ENCODE assay signal across 24 cellular contexts in the genomic region with DNA sequence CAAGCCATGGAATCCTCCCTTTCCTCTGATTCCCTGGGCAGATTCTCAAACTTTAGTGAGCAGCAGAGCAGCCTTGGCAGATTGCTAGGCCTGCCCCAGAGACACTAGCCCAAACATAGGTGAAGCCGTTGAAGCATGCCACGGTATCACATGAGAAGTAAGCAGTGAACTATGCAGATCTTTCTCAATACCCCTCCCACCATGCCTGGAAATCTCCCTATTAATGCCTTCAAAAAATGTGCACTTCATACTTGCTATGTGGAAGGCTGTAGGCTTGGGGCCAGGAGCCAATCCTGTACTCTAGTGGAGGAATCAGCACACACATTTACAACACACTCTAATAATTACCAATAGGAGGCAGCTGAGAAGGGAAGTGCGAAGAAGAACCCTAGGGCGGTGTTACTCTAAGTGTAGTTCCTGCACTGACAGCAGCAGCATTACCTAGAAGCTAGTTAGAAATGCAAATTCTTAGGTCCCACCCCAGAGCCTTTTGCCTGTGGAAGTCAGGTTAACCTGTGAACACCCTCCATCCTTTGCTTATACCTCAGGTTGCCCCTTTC.
DNase-seq lines count a peak whose midpoint lies in the region; ATAC-seq and TF ChIP-seq lines count a peak whose summit lies in the region.
"Had no signal": no experiment of that assay in that cellular context is flagged by ENCODE, and none has a peak within 500 bp of the region (broad histone marks: within the 10 kb centered on the region; RNA-seq: fewer than 3 reads in every experiment).

No MANE protein-coding gene starts in this region.

- H3K9me3 Mint-ChIP-seq in WTC11 (peaks cover 23% of the 10 kb centered on the region), endodermal cell (no peaks in the 10 kb centered on the region)

- peaks cover 4% of the 10 kb centered on the region for H3K27me3 ChIP-seq in endodermal cell (ENCODE audit: control insufficient read depth, insufficient read depth, low read length, poor library complexity, severe bottlenecking)

- no peak overlapping the region for H3K4me3 ChIP-seq in endodermal cell (ENCODE audit: low read length)
- H3K4me3 ChIP-seq: SJCRH30 had no signal

- H3K4me1 Mint-ChIP-seq in WTC11, result no peaks in the 10 kb centered on the region
- no peaks in the 10 kb centered on the region for H3K4me1 Mint-ChIP-seq in endodermal cell
- H3K4me1 Mint-ChIP-seq: B cell, CD14-positive monocyte had no signal

- ATAC-seq in WTC11 (peak; percentile 36; the same call in 1 of the 2 replicates), omental fat pad (ENCODE audit: low FRiP score) (peak; percentile 88)
- ATAC-seq: HepG2, PC-3 had no signal

- no peak overlapping the region for H3K9ac ChIP-seq in endodermal cell (ENCODE audit: extremely low read depth, low read length, poor library complexity, severe bottlenecking)

- H3K4me3 Mint-ChIP-seq in WTC11, result no peak overlapping the region
- no peak overlapping the region for H3K4me3 Mint-ChIP-seq in endodermal cell
- H3K4me3 Mint-ChIP-seq: B cell, CD14-positive monocyte had no signal

- no peaks in the 10 kb centered on the region for H3K36me3 ChIP-seq in endodermal cell (ENCODE audit: control insufficient read depth, insufficient read depth, low read length)
- H3K36me3 ChIP-seq: SJCRH30 had no signal

- H3K27me3 Mint-ChIP-seq in WTC11 (ENCODE audit: low read depth) (no peaks in the 10 kb centered on the region), endodermal cell (ENCODE audit: insufficient read depth) (peaks cover 39% of the 10 kb centered on the region)

- CTCF ChIA-PET in WTC11 (lab: Charles Lee), result interaction anchor here (1.2 kb wide), 1 partner anchor 27 kb away, joined by 4 read pairs; no protein-coding TSS in a partner anchor

- no peaks in the 10 kb centered on the region for H3K9me3 ChIP-seq in endodermal cell (ENCODE audit: control insufficient read depth, low read length)
- H3K9me3 ChIP-seq: SJCRH30 had no signal

- POLR2A ChIA-PET in WTC11 (lab: Charles Lee), result no interaction called here

- H3K36me3 Mint-ChIP-seq in WTC11, result no peaks in the 10 kb centered on the region
- no peaks in the 10 kb centered on the region for H3K36me3 Mint-ChIP-seq in endodermal cell (ENCODE audit: low read depth)
- H3K36me3 Mint-ChIP-seq: CD14-positive monocyte had no signal

- no peak for DNase-seq in WTC11 (ENCODE audit: low spot score)
- no peak for DNase-seq in endodermal cell
- DNase-seq in kidney glomerular epithelial cell (lab: John Stamatoyannopoulos, UW), result peak; percentile 6
- no peak for DNase-seq in omental fat pad (ENCODE audit: low spot score)
- DNase-seq in HCEC 1CT, result no peak
- no peak for DNase-seq in SW 1271 (lab: John Stamatoyannopoulos, UW)
- DNase-seq in posterior cingulate gyrus, result no peak
- DNase-seq in NCI-H2196 (lab: John Stamatoyannopoulos, UW; ENCODE audit: unreplicated experiment), result no peak
- DNase-seq: Calu3; DMS153; DND-41; MV-4-11; NCI-H1105; NCI-H146; NCI-H1930; NCI-H2107; NCI-H446 treated with DMSO at 0.1 percent for 48 hours; NCI-H82; NK-92 treated with Interleukin-12 subunit alpha and Interleukin-12 subunit beta, amount 100 ng/mL, for 24 hours; PC-3 had no signal

- H3K27ac ChIP-seq in endodermal cell (ENCODE audit: low read depth, low read length), result no peak overlapping the region
- H3K27ac ChIP-seq: SJCRH30 had no signal

- intact Hi-C loops in posterior cingulate gyrus (cut with DNase I), result no loop called here

- H3K27ac Mint-ChIP-seq in WTC11 (no peak overlapping the region), endodermal cell (no peak overlapping the region)
- H3K27ac Mint-ChIP-seq: B cell, CD14-positive monocyte had no signal

- TF ChIP-seq CTCF in WTC11 (IDR thresholded peaks at IDR 0.05) (no peak), endodermal cell (conservative IDR thresholded peaks at IDR 0.05) (peak; percentile 10), omental fat pad (IDR thresholded peaks at IDR 0.05) (no peak)

- H3K4me1 ChIP-seq in endodermal cell (ENCODE audit: control insufficient read depth, insufficient read depth, low read length), result no peaks in the 10 kb centered on the region
- H3K4me1 ChIP-seq: SJCRH30 had no signal

- 88% methylated on average over 4 of the region's 4 CpGs; no CpG with 5 or more reads in 1 of the 2 experiments for WGBS in endodermal cell (ENCODE audit: insufficient coverage in 1 of 2, insufficient read length in 1 of 2), 2 experiments

TF ChIP-seq in WTC11, 78 proteins besides CTCF, POLR2A, EP300 and RAD21:
- TF ChIP-seq, protein P1, sequence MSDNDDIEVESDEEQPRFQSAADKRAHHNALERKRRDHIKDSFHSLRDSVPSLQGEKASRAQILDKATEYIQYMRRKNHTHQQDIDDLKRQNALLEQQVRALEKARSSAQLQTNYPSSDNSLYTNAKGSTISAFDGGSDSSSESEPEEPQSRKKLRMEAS (CRISPR knock-in tag; IDR thresholded peaks at IDR 0.05), result no peak
- no peak for TF ChIP-seq NR3C1 (CRISPR knock-in tag; conservative IDR thresholded peaks at IDR 0.05; ENCODE audit: low read depth)
- TF ChIP-seq MXD4 (CRISPR knock-in tag; IDR thresholded peaks at IDR 0.05; ENCODE audit: borderline replicate concordance), result no peak
- TF ChIP-seq SOX15 (CRISPR knock-in tag; IDR thresholded peaks at IDR 0.05), result no peak
- TF ChIP-seq, protein P2, sequence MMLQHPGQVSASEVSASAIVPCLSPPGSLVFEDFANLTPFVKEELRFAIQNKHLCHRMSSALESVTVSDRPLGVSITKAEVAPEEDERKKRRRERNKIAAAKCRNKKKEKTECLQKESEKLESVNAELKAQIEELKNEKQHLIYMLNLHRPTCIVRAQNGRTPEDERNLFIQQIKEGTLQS (CRISPR knock-in tag; conservative IDR thresholded peaks at IDR 0.05), result no peak
- TF ChIP-seq, protein P3, sequence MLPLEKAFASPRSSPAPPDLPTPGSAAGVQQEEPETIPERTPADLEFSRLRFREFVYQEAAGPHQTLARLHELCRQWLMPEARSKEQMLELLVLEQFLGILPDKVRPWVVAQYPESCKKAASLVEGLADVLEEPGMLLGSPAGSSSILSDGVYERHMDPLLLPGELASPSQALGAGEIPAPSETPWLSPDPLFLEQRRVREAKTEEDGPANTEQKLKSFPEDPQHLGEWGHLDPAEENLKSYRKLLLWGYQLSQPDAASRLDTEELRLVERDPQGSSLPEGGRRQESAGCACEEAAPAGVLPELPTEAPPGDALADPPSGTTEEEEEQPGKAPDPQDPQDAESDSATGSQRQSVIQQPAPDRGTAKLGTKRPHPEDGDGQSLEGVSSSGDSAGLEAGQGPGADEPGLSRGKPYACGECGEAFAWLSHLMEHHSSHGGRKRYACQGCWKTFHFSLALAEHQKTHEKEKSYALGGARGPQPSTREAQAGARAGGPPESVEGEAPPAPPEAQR (CRISPR knock-in tag; IDR thresholded peaks at IDR 0.05), result no peak
- TF ChIP-seq, protein P4, sequence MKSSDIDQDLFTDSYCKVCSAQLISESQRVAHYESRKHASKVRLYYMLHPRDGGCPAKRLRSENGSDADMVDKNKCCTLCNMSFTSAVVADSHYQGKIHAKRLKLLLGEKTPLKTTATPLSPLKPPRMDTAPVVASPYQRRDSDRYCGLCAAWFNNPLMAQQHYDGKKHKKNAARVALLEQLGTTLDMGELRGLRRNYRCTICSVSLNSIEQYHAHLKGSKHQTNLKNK (CRISPR knock-in tag; IDR thresholded peaks at IDR 0.05), result no peak
- no peak for TF ChIP-seq TEAD1 (CRISPR knock-in tag; IDR thresholded peaks at IDR 0.05)
- no peak for TF ChIP-seq FOXP1 (CRISPR knock-in tag; IDR thresholded peaks at IDR 0.05; ENCODE audit: borderline replicate concordance)
- no peak for TF ChIP-seq GTF2I (CRISPR knock-in tag; conservative IDR thresholded peaks at IDR 0.05)
- TF ChIP-seq KAT7 (CRISPR knock-in tag; IDR thresholded peaks at IDR 0.05; ENCODE audit: borderline replicate concordance), result no peak
- TF ChIP-seq ELF4 (CRISPR knock-in tag; IDR thresholded peaks at IDR 0.05; ENCODE audit: low read depth), result no peak
